ENCODE assay signal across 10 cellular contexts in genomic region chr7:96219382-96220130, GRCh38.
DNase-seq lines count a peak whose midpoint lies in the region; ATAC-seq and TF ChIP-seq lines count a peak whose summit lies in the region.
"Had no signal": no experiment of that assay in that cellular context is flagged by ENCODE, and none has a peak within 500 bp of the region (broad histone marks: within the 10 kb centered on the region; RNA-seq: fewer than 3 reads in every experiment).

No MANE protein-coding gene starts in this region.

- no peak overlapping the region for H3K18ac ChIP-seq in mesendoderm (ENCODE audit: low read length)

- H3K27ac ChIP-seq in RWPE1 = no peak overlapping the region
- no peak overlapping the region for H3K27ac ChIP-seq in fibroblast of lung (ENCODE audit: insufficient read depth, low read length)
- H3K27ac ChIP-seq in psoas muscle = peak overlapping the region; percentile 19
- H3K27ac ChIP-seq in mesendoderm (ENCODE audit: low read depth, low read length) = no peak overlapping the region
- no peak overlapping the region for H3K27ac ChIP-seq in CD8-positive, alpha-beta T cell (ENCODE audit: low read depth, low read length)

- no peak for TF ChIP-seq CTCF in RWPE1 (conservative IDR thresholded peaks at IDR 0.05; ENCODE audit: low read depth)
- TF ChIP-seq CTCF in fibroblast of lung (conservative IDR thresholded peaks at IDR 0.05 in 1 of 2, IDR thresholded peaks at IDR 0.05 in 1 of 2; ENCODE audit: low read depth in 1 of 2, low read length in 2 of 2) = no peak
- no peak for TF ChIP-seq CTCF in psoas muscle (IDR thresholded peaks at IDR 0.05)
- TF ChIP-seq CTCF in CD8-positive, alpha-beta T cell (IDR thresholded peaks at IDR 0.05) = no peak

- no peak overlapping the region for H3K4me3 Mint-ChIP-seq in CD8-positive, alpha-beta T cell
- H3K4me3 Mint-ChIP-seq: neural crest cell had no signal

- H2BK5ac ChIP-seq in mesendoderm (ENCODE audit: low read length) = no peak overlapping the region

- H4K20me1 ChIP-seq in fibroblast of lung (ENCODE audit: control insufficient read depth, extremely low read depth, insufficient read depth, low read length) = no peaks in the 10 kb centered on the region

- no peaks in the 10 kb centered on the region for H3K27me3 ChIP-seq in fibroblast of lung (ENCODE audit: control insufficient read depth, insufficient read depth, low read length)
- H3K27me3 ChIP-seq in psoas muscle (ENCODE audit: insufficient read depth in 3 of 3, low read length in 2 of 3) = no peaks in the 10 kb centered on the region
- no peaks in the 10 kb centered on the region for H3K27me3 ChIP-seq in mesendoderm (ENCODE audit: insufficient read depth, low read length, poor library complexity)
- no peaks in the 10 kb centered on the region for H3K27me3 ChIP-seq in CD8-positive, alpha-beta T cell (ENCODE audit: insufficient read depth, low read length)

- no peaks in the 10 kb centered on the region for H3K27me3 Mint-ChIP-seq in CD8-positive, alpha-beta T cell (ENCODE audit: low read depth)

- H3K4me2 ChIP-seq in fibroblast of lung (ENCODE audit: extremely low read depth, insufficient read depth, low read length) = no peak overlapping the region
- no peak overlapping the region for H3K4me2 ChIP-seq in mesendoderm (ENCODE audit: low read length)

- H3K79me2 ChIP-seq in fibroblast of lung (ENCODE audit: control insufficient read depth, insufficient read depth, low read length) = no peaks in the 10 kb centered on the region
- no peaks in the 10 kb centered on the region for H3K79me2 ChIP-seq in mesendoderm (ENCODE audit: control insufficient read depth, insufficient read depth, low read length)

- H4K5ac ChIP-seq in mesendoderm (ENCODE audit: low read length) = no peak overlapping the region

- CTCF ChIA-PET in RWPE1 (lab: Yijun Ruan, JAX) = no interaction called here
- CTCF ChIA-PET in CD8-positive, alpha-beta T cell (lab: Charles Lee) = no interaction called here

- H3K27ac Mint-ChIP-seq in CD8-positive, alpha-beta T cell = no peak overlapping the region

- H2AK5ac ChIP-seq in mesendoderm (ENCODE audit: low read length) = no peak overlapping the region

- H4K8ac ChIP-seq in mesendoderm (ENCODE audit: low read depth, low read length) = no peak overlapping the region

- no peak overlapping the region for H3K23ac ChIP-seq in mesendoderm (ENCODE audit: low read length)

- peak in 3 of 4 donors; percentile 46 to 58 (median 58) for ATAC-seq in psoas muscle
- no peak for ATAC-seq in GM18907 (IDR thresholded peaks at IDR 0.05; ENCODE audit: unreplicated experiment)
- no peak for ATAC-seq in CD8-positive, alpha-beta T cell

- H2AFZ ChIP-seq in fibroblast of lung (ENCODE audit: low read length) = no peak overlapping the region

- peak; percentile 70 for DNase-seq in GM04504 (ENCODE audit: low read depth)
- peak; percentile 81 for DNase-seq in RWPE1 (ENCODE audit: low spot score)
- peak; percentile 69 to 76 for DNase-seq in fibroblast of lung (ENCODE audit: low read depth in 2 of 2)
- no peak for DNase-seq in psoas muscle
- DNase-seq in HUDEP-2 (lab: John Stamatoyannopoulos, UW; ENCODE audit: unreplicated experiment in 76 of 76) = no peak
- DNase-seq in mesendoderm = no peak
- DNase-seq in CD8-positive, alpha-beta T cell = no peak
- DNase-seq: activated T-cell treated with anti-CD3 and anti-CD28 coated beads, Interleukin-2, amount 50 U/mL, for 1 hour had no signal

- H3K4me1 ChIP-seq in fibroblast of lung (ENCODE audit: control insufficient read depth, extremely low read depth, insufficient read depth, low read length) = peaks cover 3% of the 10 kb centered on the region
- no peaks in the 10 kb centered on the region for H3K4me1 ChIP-seq in psoas muscle
- H3K4me1 ChIP-seq in mesendoderm (ENCODE audit: control insufficient read depth, low read depth, low read length) = no peaks in the 10 kb centered on the region
- H3K4me1 ChIP-seq in CD8-positive, alpha-beta T cell (ENCODE audit: insufficient read depth, low read length) = no peaks in the 10 kb centered on the region

- peaks cover 3% of the 10 kb centered on the region for H3K79me1 ChIP-seq in mesendoderm (ENCODE audit: low read length)

- H3K9me3 Mint-ChIP-seq in CD8-positive, alpha-beta T cell = peaks cover 5% of the 10 kb centered on the region

- H3K56ac ChIP-seq in mesendoderm (ENCODE audit: low read length) = no peak overlapping the region

- peaks cover 6% of the 10 kb centered on the region for H3K36me3 Mint-ChIP-seq in CD8-positive, alpha-beta T cell

- H3K9me3 ChIP-seq in fibroblast of lung (ENCODE audit: control insufficient read depth, insufficient read depth, low read depth, low read length) (no peaks in the 10 kb centered on the region), psoas muscle (no peaks in the 10 kb centered on the region)
- no peaks in the 10 kb centered on the region for H3K9me3 ChIP-seq in CD8-positive, alpha-beta T cell (ENCODE audit: low read length)

- H3K4me1 Mint-ChIP-seq in CD8-positive, alpha-beta T cell (ENCODE audit: low read depth) = no peaks in the 10 kb centered on the region

- H3K4me3 ChIP-seq in fibroblast of lung (replicated peaks in 1 of 4; ENCODE audit: control extremely low read depth in 1 of 4, insufficient read depth in 1 of 4, low read depth in 3 of 4, low read length in 4 of 4) (no peak overlapping the region), psoas muscle (no peak overlapping the region), mesendoderm (ENCODE audit: low read length) (no peak overlapping the region)
- no peak overlapping the region for H3K4me3 ChIP-seq in CD8-positive, alpha-beta T cell (ENCODE audit: low read depth, low read length)

- WGBS in psoas muscle, 3 donors = 73 to 80% (median 77%) methylated on average over 1 of the region's 1 CpG
- WGBS in mesendoderm (ENCODE audit: extremely low coverage, insufficient coverage, low lambda C conversion rate) = no CpG with 5 or more reads among the region's 1 CpG

- POLR2A ChIA-PET in RWPE1 (lab: Yijun Ruan, JAX; ENCODE audit: low non-redundant PET) = no interaction called here
- POLR2A ChIA-PET in CD8-positive, alpha-beta T cell (lab: Charles Lee) = no interaction called here

- no peak overlapping the region for H2BK15ac ChIP-seq in mesendoderm (replicated peaks; ENCODE audit: low read depth)

- H3K36me3 ChIP-seq in fibroblast of lung (ENCODE audit: control insufficient read depth, insufficient read depth, low read length) (no peaks in the 10 kb centered on the region), psoas muscle (ENCODE audit: insufficient read depth in 1 of 2, low read depth in 1 of 2) (no peaks in the 10 kb centered on the region), mesendoderm (ENCODE audit: control insufficient read depth, insufficient read depth, low read length) (no peaks in the 10 kb centered on the region)
- H3K36me3 ChIP-seq in CD8-positive, alpha-beta T cell (ENCODE audit: insufficient read depth, low read length) = no peaks in the 10 kb centered on the region

- no peak overlapping the region for H3K4ac ChIP-seq in mesendoderm (ENCODE audit: low read depth, low read length)

- intact Hi-C loops in psoas muscle (cut with DNase I) = no loop called here
- intact Hi-C loops in CD8-positive, alpha-beta T cell (cut with DNase I, micrococcal nuclease) = no loop called here

- H3K9ac ChIP-seq in fibroblast of lung (ENCODE audit: insufficient read depth, low read length) = no peak overlapping the region
- H3K9ac ChIP-seq in mesendoderm (ENCODE audit: low read length) = no peak overlapping the region

- H2BK120ac ChIP-seq in mesendoderm (ENCODE audit: low read depth, low read length) = no peak overlapping the region

Comparison
In these comparisons a context has a peak if more than half of its experiments do, and no peak if none do; other contexts are left out.
1. DNase-seq: peak in GM04504 (single experiment), RWPE1 (single experiment) and fibroblast of lung (2 of 2); none in psoas muscle (0 of 2), HUDEP-2 (0 of 76), mesendoderm (single experiment) and CD8-positive, alpha-beta T cell (0 of 7).
2. ATAC-seq: peak in psoas muscle (3 of 4); none in GM18907 (single experiment) and CD8-positive, alpha-beta T cell (single experiment).